1 cellular context compared by ENCODE assay signal in the genomic region with DNA sequence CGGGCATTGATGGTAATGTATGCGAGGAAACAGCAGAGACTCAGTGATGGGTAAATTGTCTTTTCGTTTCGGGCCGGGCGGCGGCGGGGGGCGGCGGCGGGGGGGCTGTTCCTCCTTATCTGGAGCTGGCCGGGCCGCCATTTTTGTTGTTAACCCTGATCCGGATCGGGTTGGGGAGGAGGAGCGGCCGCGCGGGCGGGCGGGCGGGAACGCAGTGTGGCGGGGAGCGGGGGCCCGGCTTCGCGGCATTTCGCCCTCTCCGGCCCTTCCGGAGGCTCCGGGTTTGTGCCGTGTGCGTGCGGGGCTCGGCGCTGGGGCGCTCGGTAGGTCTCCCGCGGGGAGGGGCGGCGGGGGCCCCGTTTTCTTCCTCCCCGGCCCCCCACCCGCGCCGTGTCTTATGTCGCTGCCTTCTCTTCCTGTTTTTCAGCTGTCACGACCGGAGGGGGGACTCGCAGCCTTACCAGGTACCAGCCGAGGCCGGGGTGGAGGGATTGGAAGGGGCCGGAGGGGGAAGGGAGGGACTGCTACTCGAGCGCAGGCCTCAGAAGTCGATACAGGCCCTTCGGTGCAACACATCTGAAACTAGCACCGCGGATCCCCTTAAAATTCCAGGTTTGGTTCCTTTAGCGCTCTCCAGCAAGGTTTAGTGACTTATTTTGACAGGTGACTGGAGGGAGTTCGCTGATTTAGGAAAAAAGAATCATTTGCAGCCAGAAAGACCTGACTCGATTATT.
A peak's percentile ranks its signal among the peaks of the same experiment; 100 is the strongest.
TF ChIP-seq lines count a peak whose summit lies in the region.

No MANE protein-coding gene starts in this region.

TF ChIP-seq in HepG2, 621 proteins besides CTCF, POLR2A, EP300 and RAD21 (continued from another document and continues in another):
- TF ChIP-seq, protein P1, sequence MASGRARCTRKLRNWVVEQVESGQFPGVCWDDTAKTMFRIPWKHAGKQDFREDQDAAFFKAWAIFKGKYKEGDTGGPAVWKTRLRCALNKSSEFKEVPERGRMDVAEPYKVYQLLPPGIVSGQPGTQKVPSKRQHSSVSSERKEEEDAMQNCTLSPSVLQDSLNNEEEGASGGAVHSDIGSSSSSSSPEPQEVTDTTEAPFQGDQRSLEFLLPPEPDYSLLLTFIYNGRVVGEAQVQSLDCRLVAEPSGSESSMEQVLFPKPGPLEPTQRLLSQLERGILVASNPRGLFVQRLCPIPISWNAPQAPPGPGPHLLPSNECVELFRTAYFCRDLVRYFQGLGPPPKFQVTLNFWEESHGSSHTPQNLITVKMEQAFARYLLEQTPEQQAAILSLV (CRISPR knock-in tag; IDR thresholded peaks at IDR 0.05; ENCODE audit: borderline replicate concordance), result no peak
- TF ChIP-seq ZC3H13 (CRISPR knock-in tag; IDR thresholded peaks at IDR 0.05) (0 out of 2 replicates have a peak, but pooled peaks have one; percentile 40), BORCS8-MEF2B (CRISPR knock-in tag; IDR thresholded peaks at IDR 0.05) (peak; percentile 80), MTA3 (CRISPR knock-in tag; IDR thresholded peaks at IDR 0.05) (0 out of 2 replicates have a peak, but pooled peaks have one; percentile 35), POGZ (CRISPR knock-in tag; IDR thresholded peaks at IDR 0.05) (no peak), RBFOX2 (IDR thresholded peaks at IDR 0.05; ENCODE audit: low read depth, low read length) (no peak), NKX3-1 (CRISPR knock-in tag; IDR thresholded peaks at IDR 0.05) (peak; percentile 56), PRDM4 (CRISPR knock-in tag; IDR thresholded peaks at IDR 0.05; ENCODE audit: borderline replicate concordance) (no peak), ZNF24 (IDR thresholded peaks at IDR 0.05) (no peak), NFKB2 (CRISPR knock-in tag; IDR thresholded peaks at IDR 0.05; ENCODE audit: borderline replicate concordance) (peak; percentile 38; the same call in 1 of the 2 replicates), REXO4 (CRISPR knock-in tag; IDR thresholded peaks at IDR 0.05; ENCODE audit: borderline replicate concordance) (peak; percentile 65; the same call in 1 of the 2 replicates), AHR (CRISPR knock-in tag; IDR thresholded peaks at IDR 0.05) (0 out of 2 replicates have a peak, but pooled peaks have one; percentile 24), IRF1 (CRISPR knock-in tag; IDR thresholded peaks at IDR 0.05; ENCODE audit: low read depth) (no peak), SATB2 (CRISPR knock-in tag; IDR thresholded peaks at IDR 0.05) (no peak), ZNF772 (CRISPR knock-in tag; IDR thresholded peaks at IDR 0.05) (no peak), ZFX (CRISPR knock-in tag; IDR thresholded peaks at IDR 0.05; ENCODE audit: low read depth) (peak; percentile 98), ZNF20 (CRISPR knock-in tag; IDR thresholded peaks at IDR 0.05) (0 out of 2 replicates have a peak, but pooled peaks have one; percentile 32), ARHGAP35 (CRISPR knock-in tag; IDR thresholded peaks at IDR 0.05; ENCODE audit: borderline replicate concordance) (no peak), HBP1 (CRISPR knock-in tag; IDR thresholded peaks at IDR 0.05; ENCODE audit: low read depth) (peak; percentile 24; the same call in 1 of the 2 replicates), KLF9 (CRISPR knock-in tag; IDR thresholded peaks at IDR 0.05; ENCODE audit: low read depth) (no peak), MAF1 (CRISPR knock-in tag; IDR thresholded peaks at IDR 0.05; ENCODE audit: borderline replicate concordance) (no peak), HOXA5 (CRISPR knock-in tag; IDR thresholded peaks at IDR 0.05) (0 out of 2 replicates have a peak, but pooled peaks have one; percentile 21), SPEN (CRISPR knock-in tag; IDR thresholded peaks at IDR 0.05; ENCODE audit: low read depth) (peak; percentile 74; the same call in 1 of the 2 replicates), GABPB1 (CRISPR knock-in tag; IDR thresholded peaks at IDR 0.05) (0 out of 2 replicates have a peak, but pooled peaks have one; percentile 28), SALL1 (CRISPR knock-in tag; IDR thresholded peaks at IDR 0.05) (peak; percentile 38; the same call in 1 of the 2 replicates), TGIF2 (CRISPR knock-in tag; IDR thresholded peaks at IDR 0.05) (peak; percentile 51; the same call in 1 of the 2 replicates), ZNF446 (CRISPR knock-in tag; IDR thresholded peaks at IDR 0.05) (peak; percentile 77; the same call in 1 of the 2 replicates), ZNF274 (CRISPR knock-in tag; IDR thresholded peaks at IDR 0.05) (peak; percentile 77; the same call in 1 of the 2 replicates), ARNTL (CRISPR knock-in tag; IDR thresholded peaks at IDR 0.05) (peak; percentile 29; the same call in 1 of the 2 replicates), ZNF205 (CRISPR knock-in tag; IDR thresholded peaks at IDR 0.05) (0 out of 2 replicates have a peak, but pooled peaks have one; percentile 44), NCOA1 (CRISPR knock-in tag; IDR thresholded peaks at IDR 0.05) (no peak), ZNF317 (CRISPR knock-in tag; IDR thresholded peaks at IDR 0.05) (peak; percentile 41; the same call in 1 of the 2 replicates), TFDP2 (CRISPR knock-in tag; IDR thresholded peaks at IDR 0.05) (0 out of 2 replicates have a peak, but pooled peaks have one; percentile 16), ZNF607 (CRISPR knock-in tag; IDR thresholded peaks at IDR 0.05; ENCODE audit: borderline replicate concordance) (peak; percentile 27; the same call in 1 of the 2 replicates), HHEX (CRISPR knock-in tag; IDR thresholded peaks at IDR 0.05) (no peak), ZNF282 (IDR thresholded peaks at IDR 0.05; ENCODE audit: partially characterized antibody) (no peak), FOXO1 (CRISPR knock-in tag; IDR thresholded peaks at IDR 0.05) (no peak)
- TF ChIP-seq, protein P2, sequence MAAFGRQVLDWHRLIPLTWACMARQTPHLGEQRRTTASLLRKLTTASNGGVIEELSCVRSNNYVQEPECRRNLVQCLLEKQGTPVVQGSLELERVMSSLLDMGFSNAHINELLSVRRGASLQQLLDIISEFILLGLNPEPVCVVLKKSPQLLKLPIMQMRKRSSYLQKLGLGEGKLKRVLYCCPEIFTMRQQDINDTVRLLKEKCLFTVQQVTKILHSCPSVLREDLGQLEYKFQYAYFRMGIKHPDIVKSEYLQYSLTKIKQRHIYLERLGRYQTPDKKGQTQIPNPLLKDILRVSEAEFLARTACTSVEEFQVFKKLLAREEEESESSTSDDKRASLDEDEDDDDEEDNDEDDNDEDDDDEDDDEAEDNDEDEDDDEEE (CRISPR knock-in tag; IDR thresholded peaks at IDR 0.05), result 0 out of 2 replicates have a peak, but pooled peaks have one; percentile 42
- TF ChIP-seq, protein P3, sequence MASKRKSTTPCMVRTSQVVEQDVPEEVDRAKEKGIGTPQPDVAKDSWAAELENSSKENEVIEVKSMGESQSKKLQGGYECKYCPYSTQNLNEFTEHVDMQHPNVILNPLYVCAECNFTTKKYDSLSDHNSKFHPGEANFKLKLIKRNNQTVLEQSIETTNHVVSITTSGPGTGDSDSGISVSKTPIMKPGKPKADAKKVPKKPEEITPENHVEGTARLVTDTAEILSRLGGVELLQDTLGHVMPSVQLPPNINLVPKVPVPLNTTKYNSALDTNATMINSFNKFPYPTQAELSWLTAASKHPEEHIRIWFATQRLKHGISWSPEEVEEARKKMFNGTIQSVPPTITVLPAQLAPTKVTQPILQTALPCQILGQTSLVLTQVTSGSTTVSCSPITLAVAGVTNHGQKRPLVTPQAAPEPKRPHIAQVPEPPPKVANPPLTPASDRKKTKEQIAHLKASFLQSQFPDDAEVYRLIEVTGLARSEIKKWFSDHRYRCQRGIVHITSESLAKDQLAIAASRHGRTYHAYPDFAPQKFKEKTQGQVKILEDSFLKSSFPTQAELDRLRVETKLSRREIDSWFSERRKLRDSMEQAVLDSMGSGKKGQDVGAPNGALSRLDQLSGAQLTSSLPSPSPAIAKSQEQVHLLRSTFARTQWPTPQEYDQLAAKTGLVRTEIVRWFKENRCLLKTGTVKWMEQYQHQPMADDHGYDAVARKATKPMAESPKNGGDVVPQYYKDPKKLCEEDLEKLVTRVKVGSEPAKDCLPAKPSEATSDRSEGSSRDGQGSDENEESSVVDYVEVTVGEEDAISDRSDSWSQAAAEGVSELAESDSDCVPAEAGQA (IDR thresholded peaks at IDR 0.05; ENCODE audit: low read depth), result no peak
- TF ChIP-seq, protein P3 (CRISPR knock-in tag; IDR thresholded peaks at IDR 0.05; ENCODE audit: borderline replicate concordance), result 0 out of 2 replicates have a peak, but pooled peaks have one; percentile 38
- TF ChIP-seq, protein P4, sequence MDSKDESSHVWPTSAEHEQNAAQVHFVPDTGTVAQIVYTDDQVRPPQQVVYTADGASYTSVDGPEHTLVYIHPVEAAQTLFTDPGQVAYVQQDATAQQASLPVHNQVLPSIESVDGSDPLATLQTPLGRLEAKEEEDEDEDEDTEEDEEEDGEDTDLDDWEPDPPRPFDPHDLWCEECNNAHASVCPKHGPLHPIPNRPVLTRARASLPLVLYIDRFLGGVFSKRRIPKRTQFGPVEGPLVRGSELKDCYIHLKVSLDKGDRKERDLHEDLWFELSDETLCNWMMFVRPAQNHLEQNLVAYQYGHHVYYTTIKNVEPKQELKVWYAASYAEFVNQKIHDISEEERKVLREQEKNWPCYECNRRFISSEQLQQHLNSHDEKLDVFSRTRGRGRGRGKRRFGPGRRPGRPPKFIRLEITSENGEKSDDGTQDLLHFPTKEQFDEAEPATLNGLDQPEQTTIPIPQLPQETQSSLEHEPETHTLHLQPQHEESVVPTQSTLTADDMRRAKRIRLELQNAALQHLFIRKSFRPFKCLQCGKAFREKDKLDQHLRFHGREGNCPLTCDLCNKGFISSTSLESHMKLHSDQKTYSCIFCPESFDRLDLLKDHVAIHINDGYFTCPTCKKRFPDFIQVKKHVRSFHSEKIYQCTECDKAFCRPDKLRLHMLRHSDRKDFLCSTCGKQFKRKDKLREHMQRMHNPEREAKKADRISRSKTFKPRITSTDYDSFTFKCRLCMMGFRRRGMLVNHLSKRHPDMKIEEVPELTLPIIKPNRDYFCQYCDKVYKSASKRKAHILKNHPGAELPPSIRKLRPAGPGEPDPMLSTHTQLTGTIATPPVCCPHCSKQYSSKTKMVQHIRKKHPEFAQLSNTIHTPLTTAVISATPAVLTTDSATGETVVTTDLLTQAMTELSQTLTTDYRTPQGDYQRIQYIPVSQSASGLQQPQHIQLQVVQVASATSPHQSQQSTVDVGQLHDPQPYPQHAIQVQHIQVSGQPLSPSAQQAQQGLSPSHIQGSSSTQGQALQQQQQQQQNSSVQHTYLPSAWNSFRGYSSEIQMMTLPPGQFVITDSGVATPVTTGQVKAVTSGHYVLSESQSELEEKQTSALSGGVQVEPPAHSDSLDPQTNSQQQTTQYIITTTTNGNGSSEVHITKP (CRISPR knock-in tag; IDR thresholded peaks at IDR 0.05; ENCODE audit: low read depth), result no peak
